15 cellular contexts compared by ENCODE assay signal in genomic region chr12:63387736-63388135, GRCh38.
DNase-seq lines count a peak whose midpoint lies in the region; ATAC-seq, FAIRE-seq and TF ChIP-seq lines count a peak whose summit lies in the region.
"Had no signal": no experiment of that assay in that cellular context is flagged by ENCODE, and none has a peak within 500 bp of the region (broad histone marks: within the 10 kb centered on the region; RNA-seq: fewer than 3 reads in every experiment).

No MANE protein-coding gene starts in this region.

- no peak for ATAC-seq in GM23338
- ATAC-seq: A549 had no signal

- no peaks in the 10 kb centered on the region for H3F3A ChIP-seq in GM23338 (replicated peaks; ENCODE audit: low read depth)

- no peak overlapping the region for H3K4me2 ChIP-seq in GM23338
- H3K4me2 ChIP-seq: A549 had no signal

- H3K4me1 Mint-ChIP-seq in GM23338 (peaks cover 21% of the 10 kb centered on the region; the same call in 2 of the 3 replicates), type B pancreatic cell (ENCODE audit: unreplicated experiment) (peaks cover 18% of the 10 kb centered on the region)
- H3K4me1 Mint-ChIP-seq: CD4-positive, alpha-beta memory T cell; IgD-negative memory B cell had no signal

- no peak for FAIRE-seq in small intestine (lab: Jason Lieb, UNC)
- FAIRE-seq: A549, D721Med had no signal

- H3K27me3 ChIP-seq in GM23338 (ENCODE audit: insufficient read depth) (no peaks in the 10 kb centered on the region), small intestine (ENCODE audit: control insufficient read depth in 2 of 2, insufficient read depth in 2 of 2, low read length in 2 of 2) (no peaks in the 10 kb centered on the region)
- H3K27me3 ChIP-seq: BE2C had no signal

- no peak overlapping the region for H3K4me3 Mint-ChIP-seq in GM23338
- no peak overlapping the region for H3K4me3 Mint-ChIP-seq in type B pancreatic cell
- H3K4me3 Mint-ChIP-seq: CD4-positive, alpha-beta memory T cell had no signal

- DNase-seq in GM23338 (ENCODE audit: low spot score) (no peak), OCI-M1 (lab: John Stamatoyannopoulos, UW) (peak; percentile 3), left kidney (ENCODE audit: low read depth, low spot score) (peak; percentile 54), small intestine (peak; percentile 37), type B pancreatic cell (ENCODE audit: extremely low spot score, unreplicated experiment) (no peak), SK-N-DZ (ENCODE audit: low spot score) (no peak), cerebellar cortex (ENCODE audit: low spot score) (no peak)
- DNase-seq: BE2C; CD4-positive, alpha-beta memory T cell; DMS153; H7 had no signal

- H3K36me3 ChIP-seq in GM23338 (ENCODE audit: insufficient read depth) (no peaks in the 10 kb centered on the region), small intestine (ENCODE audit: control insufficient read depth in 2 of 2, insufficient read depth in 2 of 2, low read length in 2 of 2) (no peaks in the 10 kb centered on the region)
- H3K36me3 ChIP-seq: BE2C had no signal

- no peaks in the 10 kb centered on the region for H4K20me1 ChIP-seq in GM23338 (replicated peaks; ENCODE audit: insufficient read depth)

- H3K4me1 ChIP-seq in GM23338 (ENCODE audit: insufficient read depth) (peaks cover 12% of the 10 kb centered on the region; the same call in 1 of the 2 replicates), small intestine (ENCODE audit: control insufficient read depth in 2 of 2, insufficient read depth in 1 of 2, low read depth in 1 of 2, low read length in 1 of 2) (no peaks in the 10 kb centered on the region)
- H3K4me1 ChIP-seq: A549, BE2C had no signal

- H3K36me3 Mint-ChIP-seq in GM23338 (ENCODE audit: low read depth), result no peaks in the 10 kb centered on the region
- H3K36me3 Mint-ChIP-seq in type B pancreatic cell, result no peaks in the 10 kb centered on the region
- H3K36me3 Mint-ChIP-seq: CD4-positive, alpha-beta memory T cell; IgD-negative memory B cell had no signal

- H3K9me2 ChIP-seq in GM23338 (ENCODE audit: insufficient read depth), result 0 out of 2 replicates have a peak, but pooled peaks cover 5% of the 10 kb centered on the region

- H3K27me3 Mint-ChIP-seq in GM23338 (ENCODE audit: insufficient read depth, low read depth, poor library complexity) (peaks cover 6% of the 10 kb centered on the region), type B pancreatic cell (no peaks in the 10 kb centered on the region)
- H3K27me3 Mint-ChIP-seq: CD4-positive, alpha-beta memory T cell; IgD-negative memory B cell had no signal

- H3K79me2 ChIP-seq in GM23338 (replicated peaks; ENCODE audit: insufficient read depth), result no peaks in the 10 kb centered on the region

- no peaks in the 10 kb centered on the region for H3K9me3 ChIP-seq in small intestine (ENCODE audit: control insufficient read depth, low read depth)
- H3K9me3 ChIP-seq: A549, BE2C had no signal

- 32 to 59% (median 43%) methylated on average over 3 of the region's 3 CpGs for WGBS in small intestine, 3 donors

- H3K9me3 Mint-ChIP-seq in GM23338, result no peaks in the 10 kb centered on the region; the same call in 2 of the 3 replicates
- H3K9me3 Mint-ChIP-seq in type B pancreatic cell, result no peaks in the 10 kb centered on the region
- H3K9me3 Mint-ChIP-seq: IgD-negative memory B cell had no signal

- H3K27ac ChIP-seq in GM23338 (ENCODE audit: low read depth) (no peak overlapping the region), small intestine (ENCODE audit: low read depth in 1 of 2, low read length in 1 of 2) (no peak overlapping the region)
- H3K27ac ChIP-seq: A549, C4-2B had no signal

- no peak overlapping the region for H3K4me3 ChIP-seq in GM23338
- H3K4me3 ChIP-seq in small intestine (ENCODE audit: low read depth in 1 of 2, low read length in 2 of 2), result no peak overlapping the region
- H3K4me3 ChIP-seq: A549 had no signal

- H3K27ac Mint-ChIP-seq in GM23338 (no peak overlapping the region), type B pancreatic cell (no peak overlapping the region)
- H3K27ac Mint-ChIP-seq: CD4-positive, alpha-beta memory T cell; IgD-negative memory B cell had no signal

- TF ChIP-seq CTCF in GM23338 (conservative IDR thresholded peaks at IDR 0.05; ENCODE audit: low read depth in 2 of 2), result no peak
- TF ChIP-seq CTCF in type B pancreatic cell (conservative IDR thresholded peaks at IDR 0.05), result no peak

- peak overlapping the region; percentile 74; the same call in 1 of the 2 replicates for H2AFZ ChIP-seq in GM23338

TF ChIP-seq in GM23338, 12 proteins besides CTCF, POLR2A, EP300 and RAD21 (continues in another document):
- TF ChIP-seq, protein P1, sequence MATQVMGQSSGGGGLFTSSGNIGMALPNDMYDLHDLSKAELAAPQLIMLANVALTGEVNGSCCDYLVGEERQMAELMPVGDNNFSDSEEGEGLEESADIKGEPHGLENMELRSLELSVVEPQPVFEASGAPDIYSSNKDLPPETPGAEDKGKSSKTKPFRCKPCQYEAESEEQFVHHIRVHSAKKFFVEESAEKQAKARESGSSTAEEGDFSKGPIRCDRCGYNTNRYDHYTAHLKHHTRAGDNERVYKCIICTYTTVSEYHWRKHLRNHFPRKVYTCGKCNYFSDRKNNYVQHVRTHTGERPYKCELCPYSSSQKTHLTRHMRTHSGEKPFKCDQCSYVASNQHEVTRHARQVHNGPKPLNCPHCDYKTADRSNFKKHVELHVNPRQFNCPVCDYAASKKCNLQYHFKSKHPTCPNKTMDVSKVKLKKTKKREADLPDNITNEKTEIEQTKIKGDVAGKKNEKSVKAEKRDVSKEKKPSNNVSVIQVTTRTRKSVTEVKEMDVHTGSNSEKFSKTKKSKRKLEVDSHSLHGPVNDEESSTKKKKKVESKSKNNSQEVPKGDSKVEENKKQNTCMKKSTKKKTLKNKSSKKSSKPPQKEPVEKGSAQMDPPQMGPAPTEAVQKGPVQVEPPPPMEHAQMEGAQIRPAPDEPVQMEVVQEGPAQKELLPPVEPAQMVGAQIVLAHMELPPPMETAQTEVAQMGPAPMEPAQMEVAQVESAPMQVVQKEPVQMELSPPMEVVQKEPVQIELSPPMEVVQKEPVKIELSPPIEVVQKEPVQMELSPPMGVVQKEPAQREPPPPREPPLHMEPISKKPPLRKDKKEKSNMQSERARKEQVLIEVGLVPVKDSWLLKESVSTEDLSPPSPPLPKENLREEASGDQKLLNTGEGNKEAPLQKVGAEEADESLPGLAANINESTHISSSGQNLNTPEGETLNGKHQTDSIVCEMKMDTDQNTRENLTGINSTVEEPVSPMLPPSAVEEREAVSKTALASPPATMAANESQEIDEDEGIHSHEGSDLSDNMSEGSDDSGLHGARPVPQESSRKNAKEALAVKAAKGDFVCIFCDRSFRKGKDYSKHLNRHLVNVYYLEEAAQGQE (IDR thresholded peaks at IDR 0.05; ENCODE audit: unreplicated experiment), result no peak
- TF ChIP-seq ZNF114 (CRISPR knock-in tag; IDR thresholded peaks at IDR 0.05) (no peak), ZNF462 (CRISPR knock-in tag; IDR thresholded peaks at IDR 0.05) (no peak)

Comparison
In these comparisons a context has a peak if more than half of its experiments do, and no peak if none do; other contexts are left out.
1. DNase-seq: peak in OCI-M1 (single experiment), left kidney (single experiment) and small intestine (single experiment); none in GM23338 (single experiment), type B pancreatic cell (single experiment), SK-N-DZ (single experiment) and cerebellar cortex (single experiment).